ENCODE assay signal across 8 cellular contexts in genomic region chr7:104923010-104923421, GRCh38.
DNase-seq lines count a peak whose midpoint lies in the region; ATAC-seq, FAIRE-seq and TF ChIP-seq lines count a peak whose summit lies in the region.

No MANE protein-coding gene starts in this region.

- H3K27me3 Mint-ChIP-seq in CD14-positive monocyte (ENCODE audit: low read depth in 3 of 3) = no peaks in the 10 kb centered on the region
- H3K27me3 Mint-ChIP-seq in activated CD4-positive, alpha-beta T cell treated with anti-CD3 and anti-CD28 coated beads for 36 hours = no peaks in the 10 kb centered on the region

- intact Hi-C loops in CD14-positive monocyte (cut with micrococcal nuclease) = loop anchor here in 1 of 2 donors (5.0 kb wide), 2 partner anchors 59 to 119 kb away; no protein-coding TSS in a partner anchor
- intact Hi-C loops in activated CD4-positive, alpha-beta T cell treated with anti-CD3 and anti-CD28 coated beads for 36 hours (cut with DNase I, micrococcal nuclease) = loop anchor here (1.0 to 5.0 kb wide), 10 partner anchors 17 to 666 kb away; no protein-coding TSS in a partner anchor

- H3K4me3 ChIP-seq in lung = no peak overlapping the region

- no peaks in the 10 kb centered on the region for H3K36me3 Mint-ChIP-seq in CD14-positive monocyte
- no peaks in the 10 kb centered on the region for H3K36me3 Mint-ChIP-seq in activated CD4-positive, alpha-beta T cell treated with anti-CD3 and anti-CD28 coated beads for 36 hours (ENCODE audit: low read depth)

- no peak overlapping the region for H3K4me3 Mint-ChIP-seq in CD14-positive monocyte
- no peak overlapping the region for H3K4me3 Mint-ChIP-seq in activated CD4-positive, alpha-beta T cell treated with anti-CD3 and anti-CD28 coated beads for 36 hours

- TF ChIP-seq CTCF in CD14-positive monocyte (IDR thresholded peaks at IDR 0.05) = peak; percentile 78
- peak; percentile 61 for TF ChIP-seq CTCF in lung (IDR thresholded peaks at IDR 0.05; ENCODE audit: control extremely low read depth, extremely low read depth)

- peak overlapping the region in 4 of 7 donors; percentile 28 to 68 (median 52) for H3K27ac Mint-ChIP-seq in CD14-positive monocyte
- H3K27ac Mint-ChIP-seq in activated CD4-positive, alpha-beta T cell treated with anti-CD3 and anti-CD28 coated beads for 36 hours = peak overlapping the region; percentile 59

- H3K4me1 Mint-ChIP-seq in CD14-positive monocyte = peaks cover 4% of the 10 kb centered on the region
- peaks cover 4% of the 10 kb centered on the region for H3K4me1 Mint-ChIP-seq in activated CD4-positive, alpha-beta T cell treated with anti-CD3 and anti-CD28 coated beads for 36 hours

- CTCF ChIA-PET in activated CD4-positive, alpha-beta T cell treated with anti-CD3 and anti-CD28 coated beads for 36 hours (lab: Charles Lee) = interaction anchor here (0.7 to 2.2 kb wide), 8 partner anchors 15 to 505 kb away, joined by 3 to 14 read pairs (median 6); no protein-coding TSS in a partner anchor

- POLR2A ChIA-PET in activated CD4-positive, alpha-beta T cell treated with anti-CD3 and anti-CD28 coated beads for 36 hours (lab: Charles Lee) = no interaction called here

- H3K27me3 ChIP-seq in lung (ENCODE audit: control insufficient read depth, insufficient read depth) = no peaks in the 10 kb centered on the region

- peak; percentile 85 for DNase-seq in CD14-positive monocyte (ENCODE audit: low spot score)
- peak; percentile 40 for DNase-seq in GM19239 (ENCODE audit: insufficient read length, low spot score)
- DNase-seq in NCI-H446 (lab: John Stamatoyannopoulos, UW) = peak; percentile 39 to 80
- DNase-seq in activated CD4-positive, alpha-beta T cell treated with anti-CD3 and anti-CD28 coated beads for 36 hours = peak; percentile 89
- peak; percentile 53 for DNase-seq in dedifferentiated amniotic fluid mesenchymal stem cell (ENCODE audit: extremely low spot score)
- DNase-seq in lung (ENCODE audit: low spot score) = peak; percentile 78
- peak; percentile 46 to 70 for DNase-seq in stimulated activated CD8-positive, alpha-beta memory T cell treated with anti-CD3 and anti-CD28 coated beads, Interleukin-2, amount 100 ng/mL, for 48 hours (ENCODE audit: low read depth in 2 of 2)

- H3K4me1 ChIP-seq in lung (ENCODE audit: control insufficient read depth in 2 of 2, insufficient read depth in 2 of 2, low read length in 2 of 2) = peaks cover 0 to 3% of the 10 kb centered on the region in 2 donors

- peak; percentile 98 for FAIRE-seq in GM19239 (lab: Jason Lieb, UNC)

- H3K36me3 ChIP-seq in lung (ENCODE audit: control insufficient read depth in 2 of 2, insufficient read depth in 2 of 2, low read length in 2 of 2) = no peaks in the 10 kb centered on the region

- WGBS in lung, 2 donors = 21 to 29% methylated on average over 4 of the region's 4 CpGs

- H3K9me3 ChIP-seq in lung (ENCODE audit: control insufficient read depth in 2 of 2, insufficient read depth in 1 of 2, low read length in 1 of 2) = no peaks in the 10 kb centered on the region

- ATAC-seq in HG03342 (IDR thresholded peaks at IDR 0.05; ENCODE audit: unreplicated experiment) (peak; percentile 96), lung (ENCODE audit: insufficient read depth, low FRiP score) (peak; percentile 76)
- ATAC-seq in activated CD4-positive, alpha-beta T cell treated with anti-CD3 and anti-CD28 coated beads for 36 hours = peak; percentile 99

- peak overlapping the region in 1 of 2 donors; percentile 66 for H3K27ac ChIP-seq in lung (ENCODE audit: low read depth in 1 of 2, low read length in 1 of 2)

- no peaks in the 10 kb centered on the region for H3K9me3 Mint-ChIP-seq in CD14-positive monocyte
- H3K9me3 Mint-ChIP-seq in activated CD4-positive, alpha-beta T cell treated with anti-CD3 and anti-CD28 coated beads for 36 hours (ENCODE audit: low read depth) = no peaks in the 10 kb centered on the region
